Comparison of ENCODE assay signal across 36 cellular contexts in the genomic region with DNA sequence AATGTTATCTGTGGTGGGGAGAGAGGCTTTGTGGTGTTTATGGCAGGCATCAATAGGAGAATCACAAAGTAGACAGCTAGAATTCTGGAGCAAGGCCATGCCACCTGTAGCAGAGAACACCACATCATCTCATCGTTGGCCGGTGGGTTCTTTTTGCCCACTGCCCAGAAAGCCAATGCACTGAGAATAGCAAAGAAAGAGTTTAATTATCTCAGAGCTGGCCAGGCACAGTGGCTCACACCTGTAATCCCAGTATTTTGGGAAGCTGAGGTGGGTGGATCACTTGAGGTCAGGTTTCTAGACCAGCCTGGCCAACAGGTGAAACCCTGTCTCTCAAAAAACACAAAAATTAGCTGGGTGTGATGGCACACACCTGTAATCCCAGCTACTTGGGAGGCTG.
"Had no signal": no experiment of that assay in that cellular context is flagged by ENCODE, and none has a peak within 500 bp of the region (broad histone marks: within the 10 kb centered on the region; RNA-seq: fewer than 3 reads in every experiment).

No MANE protein-coding gene starts in this region.

- H3K4me3 Mint-ChIP-seq: activated B cell treated with CpG ODN at 0.5 μM for 24 hours; activated CD4-positive, alpha-beta memory T cell treated with anti-CD3 and anti-CD28 coated beads for 36 hours; activated CD4-positive, alpha-beta T cell treated with anti-CD3 and anti-CD28 coated beads, Interleukin-2, amount 10 ng/mL, durations not matched to agents 24 days and 14 days; activated CD8-positive, alpha-beta T cell treated with anti-CD3 and anti-CD28 coated beads for 36 hours; activated naive CD4-positive, alpha-beta T cell treated with anti-CD3 and anti-CD28 coated beads for 36 hours; activated naive CD8-positive, alpha-beta T cell treated with anti-CD3 and anti-CD28 coated beads for 36 hours; activated T-cell treated with anti-CD3 and anti-CD28 coated beads, Interleukin-2, amount 50 U/mL, for 4 hours; activated T-helper 1 cell treated with anti-CD3 and anti-CD28 coated beads, Interleukin-12 subunit alpha, Interleukin-12 subunit beta, Interleukin-2, Interleukin-4 antibody, amounts not matched to agents 30 ng/mL and 10 ng/mL and 1 ng/mL, durations not matched to agents 14 hours and 24 hours and 36 hours; activated T-helper 17 cell treated with anti-CD3 and anti-CD28 coated beads, Interleukin-2, amount 50 U/mL, for 72 hours; brain; central memory CD8-positive, alpha-beta T cell; T-helper 2 cell treated with Interferon-gamma antibody and Interleukin-4, amounts not matched to agents 5 μg/mL and 100 μg/mL, for 36 hours had no signal

- H3K4me3 ChIP-seq: adrenal gland, cardiac muscle cell had no signal

- H3K27me3 Mint-ChIP-seq: activated naive CD8-positive, alpha-beta T cell treated with anti-CD3 and anti-CD28 coated beads for 36 hours had no signal

- FAIRE-seq: bronchial epithelial cell, TTC549 had no signal

- H3K9me3 ChIP-seq: adrenal gland had no signal

- H3K4me1 Mint-ChIP-seq: activated B cell treated with CpG ODN at 0.5 μM for 24 hours; activated naive CD8-positive, alpha-beta T cell treated with anti-CD3 and anti-CD28 coated beads for 36 hours; activated T-helper 17 cell treated with anti-CD3 and anti-CD28 coated beads, Interleukin-2, amount 50 U/mL, for 72 hours; central memory CD8-positive, alpha-beta T cell had no signal

- DNase-seq: activated B cell treated with CpG ODN at 0.5 μM for 24 hours; activated CD4-positive, alpha-beta memory T cell treated with anti-CD3 and anti-CD28 coated beads for 36 hours; activated CD4-positive, alpha-beta T cell treated with anti-CD3 and anti-CD28 coated beads for 4 hours; activated CD4-positive, alpha-beta T cell treated with anti-CD3 and anti-CD28 coated beads, Interleukin-2, amount 50 U/mL, for 1 hour; activated CD4-positive, alpha-beta T cell treated with anti-CD3 and anti-CD28 coated beads, Interleukin-2, amount 50 U/mL, for 4 hours; activated CD4-positive, CD25-positive, alpha-beta regulatory T cell treated with anti-CD3 and anti-CD28 coated beads, Interleukin-2, amount 50 U/mL, for 72 hours; activated CD8-positive, alpha-beta memory T cell treated with anti-CD3 and anti-CD28 coated beads, Interleukin-2, amount 50 U/mL, for 4 hours; activated CD8-positive, alpha-beta T cell treated with anti-CD3 and anti-CD28 coated beads for 36 hours; activated effector memory CD4-positive, alpha-beta T cell treated with anti-CD3 and anti-CD28 coated beads, Interleukin-2, amount 50 U/mL, for 16 hours; activated gamma-delta T cell treated with Interleukin-2 at 50 U/mL for 16 hours; activated naive CD4-positive, alpha-beta T cell; activated naive CD4-positive, alpha-beta T cell treated with anti-CD3 and anti-CD28 coated beads for 36 hours; activated naive CD4-positive, alpha-beta T cell treated with anti-CD3 and anti-CD28 coated beads, Interleukin-2, amount 50 U/mL, for 16 hours; activated naive CD8-positive, alpha-beta T cell treated with anti-CD3 and anti-CD28 coated beads for 36 hours; activated T-cell treated with anti-CD3 and anti-CD28 coated beads for 4 hours; activated T-cell treated with anti-CD3 and anti-CD28 coated beads, Interleukin-2, amount 50 U/mL, for 1 hour; activated T-cell treated with anti-CD3 and anti-CD28 coated beads, Interleukin-2, amount 50 U/mL, for 4 hours; activated T-cell treated with anti-CD3 and anti-CD28 coated beads, Interleukin-2, amount 50 U/mL, for 72 hours; adrenal gland; amniotic stem cell; aorta; caudate nucleus; SW 1271; T-helper 2 cell; T-helper 9 cell had no signal

- H3K36me3 ChIP-seq: adrenal gland, cardiac muscle cell had no signal

- H3K9me3 Mint-ChIP-seq: activated B cell treated with CpG ODN at 0.5 μM for 24 hours; activated CD4-positive, alpha-beta memory T cell treated with anti-CD3 and anti-CD28 coated beads for 36 hours; activated CD8-positive, alpha-beta T cell treated with anti-CD3 and anti-CD28 coated beads for 36 hours; activated naive CD4-positive, alpha-beta T cell treated with anti-CD3 and anti-CD28 coated beads for 36 hours; activated naive CD4-positive, alpha-beta T cell treated with anti-CD3 and anti-CD28 coated beads, Interleukin-2, amount 50 U/mL, for 72 hours; activated naive CD8-positive, alpha-beta T cell treated with anti-CD3 and anti-CD28 coated beads for 36 hours; activated T-cell treated with anti-CD3 and anti-CD28 coated beads, Interleukin-2, amount 50 U/mL, for 4 hours; activated T-cell treated with anti-CD3 and anti-CD28 coated beads, Interleukin-2, amount 50 U/mL, for 72 hours; activated T-helper 1 cell treated with anti-CD3 and anti-CD28 coated beads, Interleukin-12 subunit alpha, Interleukin-12 subunit beta, Interleukin-2, Interleukin-4 antibody, amounts not matched to agents 30 ng/mL and 10 ng/mL and 1 ng/mL, durations not matched to agents 14 hours and 24 hours and 36 hours; activated T-helper 17 cell treated with anti-CD3 and anti-CD28 coated beads, Interleukin-2, amount 50 U/mL, for 72 hours; central memory CD8-positive, alpha-beta T cell; T-helper 2 cell treated with Interferon-gamma antibody and Interleukin-4, amounts not matched to agents 5 μg/mL and 100 μg/mL, for 36 hours had no signal

- H3K27ac Mint-ChIP-seq: activated B cell treated with CpG ODN at 0.5 μM for 24 hours; activated CD4-positive, alpha-beta memory T cell treated with anti-CD3 and anti-CD28 coated beads for 36 hours; activated CD8-positive, alpha-beta T cell treated with anti-CD3 and anti-CD28 coated beads for 36 hours; activated naive CD4-positive, alpha-beta T cell treated with anti-CD3 and anti-CD28 coated beads for 36 hours; activated naive CD4-positive, alpha-beta T cell treated with anti-CD3 and anti-CD28 coated beads, Interleukin-2, amount 50 U/mL, for 72 hours; activated naive CD8-positive, alpha-beta T cell treated with anti-CD3 and anti-CD28 coated beads for 36 hours; activated T-cell treated with anti-CD3 and anti-CD28 coated beads, Interleukin-2, amount 50 U/mL, for 72 hours; activated T-helper 1 cell treated with anti-CD3 and anti-CD28 coated beads, Interleukin-12 subunit alpha, Interleukin-12 subunit beta, Interleukin-2, Interleukin-4 antibody, amounts not matched to agents 30 ng/mL and 10 ng/mL and 1 ng/mL, durations not matched to agents 14 hours and 24 hours and 36 hours; activated T-helper 17 cell treated with anti-CD3 and anti-CD28 coated beads, Interleukin-2, amount 50 U/mL, for 72 hours; brain; T-helper 2 cell treated with Interferon-gamma antibody and Interleukin-4, amounts not matched to agents 5 μg/mL and 100 μg/mL, for 36 hours had no signal

- H3K4me1 ChIP-seq: adrenal gland had no signal

- ATAC-seq: activated CD8-positive, alpha-beta T cell treated with anti-CD3 and anti-CD28 coated beads for 36 hours; activated naive CD4-positive, alpha-beta T cell treated with anti-CD3 and anti-CD28 coated beads, Interleukin-2, amount 50 U/mL, for 72 hours; activated T-cell treated with anti-CD3 and anti-CD28 coated beads, Interleukin-2, amount 50 U/mL, for 4 hours; activated T-helper 17 cell treated with anti-CD3 and anti-CD28 coated beads, Interleukin-2, amount 50 U/mL, for 72 hours had no signal

- H3K27me3 ChIP-seq: adrenal gland, cardiac muscle cell had no signal

- H3K27ac ChIP-seq: adrenal gland, cardiac muscle cell, VCaP had no signal

- H3K36me3 Mint-ChIP-seq: activated CD4-positive, alpha-beta memory T cell treated with anti-CD3 and anti-CD28 coated beads for 36 hours; activated naive CD8-positive, alpha-beta T cell treated with anti-CD3 and anti-CD28 coated beads for 36 hours; brain had no signal
